In the genomic region with DNA sequence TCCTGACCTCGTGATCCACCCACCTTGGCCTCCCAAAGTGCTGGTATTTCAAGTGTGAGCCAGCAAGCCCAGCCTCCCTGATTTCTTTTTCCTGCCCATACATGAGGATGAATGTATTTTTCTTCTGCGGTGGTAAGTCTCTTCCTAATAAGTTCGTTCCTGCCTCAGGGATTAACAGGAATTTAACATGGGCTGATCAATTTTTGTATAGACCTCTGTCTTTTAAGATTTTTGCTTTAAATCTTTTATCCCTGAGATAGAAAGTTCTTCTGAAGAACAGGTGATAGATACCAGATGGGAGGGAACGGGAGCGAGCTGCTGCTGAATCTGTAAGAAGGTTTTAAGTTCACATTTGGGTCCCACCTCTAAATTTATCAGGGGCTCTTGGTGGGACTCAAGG, we compare ENCODE assay signal across 1 cellular context.
A peak's percentile ranks its signal among the peaks of the same experiment; 100 is the strongest.
TF ChIP-seq lines count a peak whose summit lies in the region.

No MANE protein-coding gene starts in this region.

TF ChIP-seq in H1, 55 proteins besides CTCF, POLR2A, EP300 and RAD21:
- TF ChIP-seq POLR2AphosphoS5 (IDR thresholded peaks at IDR 0.05; ENCODE audit: low read depth, low read length), result peak; percentile 41; the same call in 1 of the 2 replicates
- TF ChIP-seq SUZ12 (IDR thresholded peaks at IDR 0.05; ENCODE audit: low read length), result no peak
- TF ChIP-seq RXRA (IDR thresholded peaks at IDR 0.05; ENCODE audit: insufficient read depth, low read depth, low read length), result no peak
TF ChIP-seq in H1: peak in this region for 1.
